In genomic region chr3:17182158-17182557, GRCh38 we compare ENCODE assay signal across 10 cellular contexts.
DNase-seq lines count a peak whose midpoint lies in the region; ATAC-seq, FAIRE-seq and TF ChIP-seq lines count a peak whose summit lies in the region.
"Had no signal": no experiment of that assay in that cellular context is flagged by ENCODE, and none has a peak within 500 bp of the region (broad histone marks: within the 10 kb centered on the region; RNA-seq: fewer than 3 reads in every experiment).

No MANE protein-coding gene starts in this region.

- no peak for TF ChIP-seq POLR2A in heart left ventricle (IDR thresholded peaks at IDR 0.05)

- intact Hi-C loops in heart left ventricle (cut with DNase I) = no loop called here

- H3K36me3 ChIP-seq in heart left ventricle = peaks cover 0 to 24% (median 18%) of the 10 kb centered on the region in 9 donors

- DNase-seq in GM19239 (ENCODE audit: insufficient read length, low spot score) (peak; percentile 5), NAMALWA (ENCODE audit: low spot score) (peak; percentile 68), retinal pigment epithelial cell (ENCODE audit: low read depth) (peak; percentile 16), mesenteric fat pad (ENCODE audit: low spot score) (no peak), heart left ventricle (no peak), GM19240 (ENCODE audit: insufficient read length, low spot score) (no peak)
- no peak for DNase-seq in stimulated activated CD4-positive, alpha-beta T cell treated with anti-CD3 and anti-CD28 coated beads, Interleukin-2, amount 100 ng/mL, for 24 hours
- DNase-seq: NCI-H187, Right ventricle myocardium superior had no signal

- ATAC-seq in HG02642 (IDR thresholded peaks at IDR 0.05; ENCODE audit: poor library complexity, unreplicated experiment) = peak; percentile 67
- ATAC-seq in heart left ventricle = no peak

- no peaks in the 10 kb centered on the region for H3K27me3 ChIP-seq in heart left ventricle

- WGBS in heart left ventricle, 4 donors = 33 to 52% (median 41%) methylated on average over 5 of the region's 5 CpGs

- H3K4me3 ChIP-seq in retinal pigment epithelial cell (ENCODE audit: low read length) (no peak overlapping the region), heart left ventricle (no peak overlapping the region)

- TF ChIP-seq CTCF in retinal pigment epithelial cell (conservative IDR thresholded peaks at IDR 0.05; ENCODE audit: low read depth, low read length) = no peak
- no peak for TF ChIP-seq CTCF in heart left ventricle (IDR thresholded peaks at IDR 0.05)

- peaks cover 0 to 29% (median 13%) of the 10 kb centered on the region in 12 donors for H3K4me1 ChIP-seq in heart left ventricle

- no peaks in the 10 kb centered on the region for H3K9me3 ChIP-seq in heart left ventricle

- peak overlapping the region in 1 of 12 donors; percentile 22 for H3K27ac ChIP-seq in heart left ventricle

- FAIRE-seq in GM19239 (lab: Jason Lieb, UNC) = peak; percentile 92

Comparison
In these comparisons a context has a peak if more than half of its experiments do, and no peak if none do; other contexts are left out.
1. DNase-seq: peak in GM19239 (single experiment), NAMALWA (single experiment) and retinal pigment epithelial cell (single experiment); none in mesenteric fat pad (single experiment), heart left ventricle (0 of 5), GM19240 (single experiment) and stimulated activated CD4-positive, alpha-beta T cell treated with anti-CD3 and anti-CD28 coated beads, Interleukin-2, amount 100 ng/mL, for 24 hours (0 of 2).